ENCODE assay signal across 22 cellular contexts in the genomic region with DNA sequence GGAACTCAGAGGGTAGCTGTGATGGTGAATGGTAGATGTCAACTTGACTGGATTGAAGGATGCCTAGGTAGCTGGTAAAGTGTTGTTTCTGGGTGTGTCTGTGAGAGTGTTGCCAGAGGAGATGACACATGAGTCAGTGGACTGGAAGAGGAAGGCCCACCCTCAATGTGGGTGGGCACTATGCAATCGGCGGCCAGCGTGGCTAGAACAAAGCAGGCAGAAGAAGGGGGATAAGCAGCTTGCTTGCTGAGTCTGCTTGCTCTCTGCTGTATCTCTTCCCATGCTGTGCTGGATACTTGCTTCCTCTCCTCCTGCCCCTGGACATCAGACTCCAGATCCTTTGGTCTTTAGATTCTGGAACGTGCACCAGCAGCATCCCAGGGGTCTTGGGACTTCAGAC.
"Had no signal": no experiment of that assay in that cellular context is flagged by ENCODE, and none has a peak within 500 bp of the region (broad histone marks: within the 10 kb centered on the region; RNA-seq: fewer than 3 reads in every experiment).

No MANE protein-coding gene starts in this region.

- H3K4me1 ChIP-seq: SJSA1 had no signal

- H3K9me3 Mint-ChIP-seq: activated CD8-positive, alpha-beta T cell treated with anti-CD3 and anti-CD28 coated beads for 36 hours; activated naive CD4-positive, alpha-beta T cell treated with anti-CD3 and anti-CD28 coated beads, Interleukin-2, amount 50 U/mL, for 24 hours; central memory CD8-positive, alpha-beta T cell; T-helper 1 cell treated with Interleukin-12 subunit alpha and Interleukin-12 subunit beta and Interleukin-4 antibody, amounts not matched to agents 30 μg/mL and 1 μg/mL, for 36 hours had no signal

- DNase-seq: activated CD4-positive, alpha-beta T cell treated with anti-CD3 and anti-CD28 coated beads for 4 hours; activated CD8-positive, alpha-beta memory T cell treated with anti-CD3 and anti-CD28 coated beads, Interleukin-2, amount 50 U/mL, for 4 hours; activated CD8-positive, alpha-beta T cell treated with anti-CD3 and anti-CD28 coated beads for 36 hours; activated effector memory CD4-positive, alpha-beta T cell treated with Interleukin-2 at 50 U/mL for 16 hours; activated naive CD4-positive, alpha-beta T cell; aorta; MM.1S; NCI-H1105 treated with DMSO at 0.1 percent for 48 hours; NCI-H146; NCI-H187 treated with DMSO at 0.1 percent for 48 hours; NCI-H2081 treated with DMSO at 0.1 percent for 48 hours; NCI-H2227 treated with DMSO at 0.1 percent for 48 hours; NCI-H526; SHP77; SW 1271 had no signal

- FAIRE-seq: RCC 7860 had no signal

- H3K36me3 ChIP-seq: SJSA1 had no signal

- H3K36me3 Mint-ChIP-seq: activated naive CD4-positive, alpha-beta T cell treated with anti-CD3 and anti-CD28 coated beads, Interleukin-2, amount 50 U/mL, for 24 hours had no signal

- H3K4me3 ChIP-seq: SJSA1 had no signal

- H3K27ac ChIP-seq: SJSA1 had no signal

- H3K27ac Mint-ChIP-seq: activated CD8-positive, alpha-beta T cell treated with anti-CD3 and anti-CD28 coated beads for 36 hours; activated naive CD4-positive, alpha-beta T cell treated with anti-CD3 and anti-CD28 coated beads, Interleukin-2, amount 50 U/mL, for 24 hours; T-helper 1 cell treated with Interleukin-12 subunit alpha and Interleukin-12 subunit beta and Interleukin-4 antibody, amounts not matched to agents 30 μg/mL and 1 μg/mL, for 36 hours had no signal

- H3K27me3 ChIP-seq: SJSA1 had no signal

- H3K9me3 ChIP-seq: SJSA1 had no signal

- ATAC-seq: activated CD4-positive, CD25-positive, alpha-beta regulatory T cell treated with anti-CD3 and anti-CD28 coated beads, Interleukin-2, amount 50 U/mL, for 24 hours; activated CD8-positive, alpha-beta T cell treated with anti-CD3 and anti-CD28 coated beads for 36 hours; SK-N-SH treated with all-trans-retinoic acid at 6 μM for 48 hours had no signal

- H3K4me1 Mint-ChIP-seq: activated naive CD4-positive, alpha-beta T cell treated with anti-CD3 and anti-CD28 coated beads, Interleukin-2, amount 50 U/mL, for 24 hours; central memory CD8-positive, alpha-beta T cell had no signal

- H3K4me3 Mint-ChIP-seq: activated CD8-positive, alpha-beta T cell treated with anti-CD3 and anti-CD28 coated beads for 36 hours; activated naive CD4-positive, alpha-beta T cell treated with anti-CD3 and anti-CD28 coated beads, Interleukin-2, amount 50 U/mL, for 24 hours; central memory CD8-positive, alpha-beta T cell; T-helper 1 cell treated with Interleukin-12 subunit alpha and Interleukin-12 subunit beta and Interleukin-4 antibody, amounts not matched to agents 30 μg/mL and 1 μg/mL, for 36 hours had no signal
